ENCODE assay signal across 32 cellular contexts in the genomic region with DNA sequence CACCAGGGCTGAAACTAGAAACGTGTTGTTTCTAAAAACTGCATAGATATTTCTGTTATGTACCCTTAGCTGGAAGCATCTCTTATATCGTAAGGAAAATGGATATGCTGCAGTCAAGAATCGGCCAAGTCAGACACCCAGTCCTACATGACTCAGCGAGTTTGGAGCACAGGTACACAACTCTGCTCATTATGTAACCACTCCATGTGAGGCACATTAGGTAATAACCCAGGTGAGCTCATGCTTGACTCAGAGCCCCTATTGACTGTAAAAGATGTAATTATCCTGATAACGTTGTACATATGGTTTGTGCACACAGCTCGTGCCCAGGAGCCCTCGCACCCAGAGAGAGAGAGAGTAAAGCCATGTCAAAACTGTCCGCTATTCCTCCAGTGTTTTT.
"Had no signal": no experiment of that assay in that cellular context is flagged by ENCODE, and none has a peak within 500 bp of the region (broad histone marks: within the 10 kb centered on the region; RNA-seq: fewer than 3 reads in every experiment).

No MANE protein-coding gene starts in this region.

- H3K4me3 Mint-ChIP-seq: activated naive CD8-positive, alpha-beta T cell; mesothelial cell of epicardium; naive B cell; nephron progenitor cell; stimulated activated naive B cell treated with anti-CD40 and anti-IgM and Interleukin-4, amounts not matched to agents 10 μg/mL and 1 μg/mL and 100 μg/mL, for 72 hours; T-helper 2 cell treated with Interferon-gamma antibody and Interleukin-4, amounts not matched to agents 5 μg/mL and 100 μg/mL, for 36 hours had no signal

- H3K4me3 ChIP-seq: cardiac muscle cell, colonic mucosa, ovary, sigmoid colon, stomach, thyroid gland, upper lobe of right lung had no signal

- H3K9me3 ChIP-seq: colonic mucosa, ovary, sigmoid colon, stomach, thyroid gland, upper lobe of right lung had no signal

- H3K4me1 Mint-ChIP-seq: mesothelial cell of epicardium; naive B cell; nephron progenitor cell; stimulated activated naive B cell treated with anti-CD40 and anti-IgM and Interleukin-4, amounts not matched to agents 10 μg/mL and 1 μg/mL and 100 μg/mL, for 72 hours had no signal

- H3K27me3 ChIP-seq: cardiac muscle cell, colonic mucosa, ovary, sigmoid colon, stomach, thyroid gland, upper lobe of right lung had no signal

- ATAC-seq: left cardiac atrium; left ventricle myocardium superior; stimulated activated naive B cell treated with anti-CD40 and anti-IgM and Interleukin-4, amounts not matched to agents 10 μg/mL and 1 μg/mL and 100 μg/mL, for 72 hours; upper lobe of right lung had no signal

- FAIRE-seq: endometrium, small intestine had no signal

- H3K27ac ChIP-seq: cardiac muscle cell, colonic mucosa, ovary, sigmoid colon, stomach, thyroid gland, upper lobe of right lung had no signal

- H3K36me3 ChIP-seq: cardiac muscle cell, colonic mucosa, ovary, sigmoid colon, stomach, thyroid gland, upper lobe of right lung had no signal

- H3K27ac Mint-ChIP-seq: activated naive CD8-positive, alpha-beta T cell; mesothelial cell of epicardium; naive B cell; nephron progenitor cell; progenitor cell of endocrine pancreas; stimulated activated naive B cell treated with anti-CD40 and anti-IgM and Interleukin-4, amounts not matched to agents 10 μg/mL and 1 μg/mL and 100 μg/mL, for 72 hours; T-helper 2 cell treated with Interferon-gamma antibody and Interleukin-4, amounts not matched to agents 5 μg/mL and 100 μg/mL, for 36 hours had no signal

- H3K4me1 ChIP-seq: colonic mucosa, sigmoid colon, stomach, thyroid gland, upper lobe of right lung had no signal

- H3K27me3 Mint-ChIP-seq: activated naive CD8-positive, alpha-beta T cell; naive B cell; progenitor cell of endocrine pancreas; stimulated activated naive B cell treated with anti-CD40 and anti-IgM and Interleukin-4, amounts not matched to agents 10 μg/mL and 1 μg/mL and 100 μg/mL, for 72 hours had no signal

- H3K36me3 Mint-ChIP-seq: activated naive CD8-positive, alpha-beta T cell; mesothelial cell of epicardium; naive B cell; stimulated activated naive B cell treated with anti-CD40 and anti-IgM and Interleukin-4, amounts not matched to agents 10 μg/mL and 1 μg/mL and 100 μg/mL, for 72 hours had no signal

- DNase-seq: activated CD4-positive, alpha-beta T cell treated with anti-CD3 and anti-CD28 coated beads for 4 hours; activated CD4-positive, alpha-beta T cell treated with anti-CD3 and anti-CD28 coated beads, Interleukin-2, amount 50 U/mL, for 4 hours; activated effector memory CD4-positive, alpha-beta T cell treated with Interleukin-2 at 50 U/mL for 16 hours; activated naive CD4-positive, alpha-beta T cell treated with Interleukin-2 at 50 U/mL for 16 hours; activated T-cell treated with anti-CD3 and anti-CD28 coated beads for 4 hours; anterior cingulate cortex; cerebellar nuclear complex; colonic mucosa; effector CD8-positive, alpha-beta T cell; foreskin fibroblast; islet precursor cell; left cardiac atrium; left ventricle myocardium superior; naive B cell; nephron progenitor cell; ovary; sigmoid colon; small intestine; stimulated activated CD4-positive, alpha-beta T cell treated with anti-CD3 and anti-CD28 coated beads, Interleukin-1b, Interleukin-23, amount 100 ng/mL, for 48 hours; stimulated activated CD4-positive, alpha-beta T cell treated with anti-CD3 and anti-CD28 coated beads, Interleukin-4, amount 100 ng/mL, for 4 hours; stimulated activated CD8-positive, alpha-beta memory T cell treated with anti-CD3 and anti-CD28 coated beads, Interleukin-4, amount 100 ng/mL, for 48 hours; stimulated activated naive B cell treated with anti-CD40 and anti-IgM and Interleukin-4, amounts not matched to agents 10 μg/mL and 1 μg/mL and 100 μg/mL, for 72 hours; stomach; T-helper 1 cell; thyroid gland; upper lobe of right lung had no signal
